In genomic region chr1:45359882-45360513, GRCh38 we compare ENCODE assay signal across 8 cellular contexts. TPM values are rescaled to one million over a fixed set of nuclear protein-coding genes. Genes with fewer than 3 reads are reported as not detected.
DNase-seq lines count a peak whose midpoint lies in the region; ATAC-seq and TF ChIP-seq lines count a peak whose summit lies in the region.

No MANE protein-coding gene starts in this region.

- H3K36me3 ChIP-seq in BLaER1, result no peaks in the 10 kb centered on the region
- no peaks in the 10 kb centered on the region for H3K36me3 ChIP-seq in HCT116 (ENCODE audit: control insufficient read depth in 1 of 2, insufficient read depth in 2 of 2, low read length in 2 of 2)
- no peaks in the 10 kb centered on the region for H3K36me3 ChIP-seq in NT2/D1 (ENCODE audit: insufficient read depth, insufficient read length, low read length)
- H3K36me3 ChIP-seq in trophoblast cell (ENCODE audit: control insufficient read depth in 1 of 2, insufficient read depth in 2 of 2, low read length in 2 of 2), result no peaks in the 10 kb centered on the region

- H3K4me3 ChIP-seq in BLaER1 (no peak overlapping the region), HCT116 (replicated peaks in 1 of 2; ENCODE audit: low read depth in 1 of 2, low read length in 2 of 2) (no peak overlapping the region), NT2/D1 (ENCODE audit: insufficient read length, low read depth) (no peak overlapping the region), trophoblast cell (ENCODE audit: low read depth, low read length) (no peak overlapping the region)

- H2BK12ac ChIP-seq in trophoblast cell (ENCODE audit: low read length), result no peak overlapping the region

- no TSS peak for BruUV-seq in HCT116 (replicated peaks; lab: Mats Ljungman, UMichigan)

- TF ChIP-seq CTCF in HCT116 (IDR thresholded peaks at IDR 0.05 in 2 of 3, conservative IDR thresholded peaks at IDR 0.05 in 1 of 3; ENCODE audit: borderline replicate concordance in 1 of 3, insufficient read depth in 1 of 3, low read depth in 2 of 3, low read length in 2 of 3), result peak; percentile 60 to 76 (median 64)

- no peak overlapping the region for H3K14ac ChIP-seq in trophoblast cell (ENCODE audit: low read length)

- H3K9me2 ChIP-seq in HCT116 (ENCODE audit: insufficient read depth), result no peaks in the 10 kb centered on the region

- CTCF ChIA-PET in HCT116 (lab: Charles Lee), result interaction anchor here (1.0 to 3.4 kb wide), 6 partner anchors 12 to 346 kb away, joined by 3 to 45 read pairs (median 4); partner anchors contain the start of gene TESK2

- no peaks in the 10 kb centered on the region for H3K79me2 ChIP-seq in HCT116 (ENCODE audit: insufficient read depth, low read length)
- no peaks in the 10 kb centered on the region for H3K79me2 ChIP-seq in trophoblast cell (ENCODE audit: control insufficient read depth, insufficient read depth, low read length, poor library complexity)

- H3K4me1 ChIP-seq in BLaER1 (peaks cover 16% of the 10 kb centered on the region), HCT116 (ENCODE audit: control insufficient read depth in 1 of 2, insufficient read depth in 2 of 2, low read length in 2 of 2) (peaks cover 13 to 20% of the 10 kb centered on the region in 2 experiments), NT2/D1 (ENCODE audit: insufficient read depth, insufficient read length) (no peaks in the 10 kb centered on the region), trophoblast cell (ENCODE audit: control insufficient read depth in 1 of 2, insufficient read depth in 2 of 2, low read length in 2 of 2) (peaks cover 0 to 2% of the 10 kb centered on the region in 2 experiments)

- no peak overlapping the region for H2AK5ac ChIP-seq in trophoblast cell (ENCODE audit: low read length)

- peak; percentile 85 for TF ChIP-seq RAD21 in HCT116 (IDR thresholded peaks at IDR 0.05; ENCODE audit: low read depth)

- no CpG with 5 or more reads among the region's 7 CpGs for WGBS in trophoblast cell (ENCODE audit: extremely low coverage, insufficient coverage, insufficient read length)

- RAD21 ChIA-PET in HCT116 (lab: Charles Lee; ENCODE audit: low non-redundant PET in 1 of 2, low total read pairs in 2 of 2, uncharacterized antibody in 2 of 2, unreplicated experiment in 2 of 2), result interaction anchor here (0.6 to 2.5 kb wide), 3 partner anchors 47 to 133 kb away, joined by 3 to 7 read pairs (median 3); partner anchors contain the start of gene TESK2 (in 1 of the 2)

- H3K27me3 ChIP-seq in BLaER1 (no peaks in the 10 kb centered on the region), HCT116 (ENCODE audit: insufficient read depth, low read length) (no peaks in the 10 kb centered on the region), NT2/D1 (ENCODE audit: insufficient read depth, insufficient read length) (no peaks in the 10 kb centered on the region), trophoblast cell (ENCODE audit: insufficient read depth, low read length) (no peaks in the 10 kb centered on the region)

- POLR2A ChIA-PET in HCT116 (lab: Charles Lee), result interaction anchor here (1.0 to 1.2 kb wide), 2 partner anchors 19 to 140 kb away, joined by 3 read pairs; partner anchors contain the start of genes CCDC163 and MMACHC

- H4K12ac ChIP-seq in trophoblast cell (ENCODE audit: low read depth, low read length), result no peak overlapping the region

- H3K4me2 ChIP-seq in BLaER1 (peak overlapping the region; percentile 51), HCT116 (ENCODE audit: low read length) (0 out of 2 replicates have a peak overlapping the region, but pooled peaks have one; percentile 6), trophoblast cell (ENCODE audit: low read length) (no peak overlapping the region)

- H3K9me3 ChIP-seq in BLaER1 (no peaks in the 10 kb centered on the region), HCT116 (ENCODE audit: control insufficient read depth in 1 of 2, insufficient read depth in 1 of 2, low read depth in 1 of 2, low read length in 2 of 2) (no peaks in the 10 kb centered on the region), NT2/D1 (ENCODE audit: insufficient read depth, low read length) (no peaks in the 10 kb centered on the region), trophoblast cell (ENCODE audit: insufficient read depth, low read depth, low read length) (no peaks in the 10 kb centered on the region)

- peak; percentile 70 for ATAC-seq in HCT116
- ATAC-seq in HG02970 (IDR thresholded peaks at IDR 0.05; ENCODE audit: low FRiP score, unreplicated experiment), result no peak
- ATAC-seq in HG03378 (IDR thresholded peaks at IDR 0.05; ENCODE audit: unreplicated experiment), result no peak

- H3K9ac ChIP-seq in BLaER1, result 0 out of 2 replicates have a peak overlapping the region, but pooled peaks have one; percentile 20
- no peak overlapping the region for H3K9ac ChIP-seq in HCT116 (ENCODE audit: low read length)
- peak overlapping the region; percentile 12 for H3K9ac ChIP-seq in NT2/D1 (ENCODE audit: insufficient read length, low read depth)
- H3K9ac ChIP-seq in trophoblast cell (ENCODE audit: low read length), result no peak overlapping the region

- H4K91ac ChIP-seq in trophoblast cell (ENCODE audit: low read depth, low read length), result no peak overlapping the region

- H4K20me1 ChIP-seq in BLaER1 (no peaks in the 10 kb centered on the region), HCT116 (ENCODE audit: insufficient read depth) (no peaks in the 10 kb centered on the region)

- no peak overlapping the region for H2BK5ac ChIP-seq in trophoblast cell (ENCODE audit: low read depth, low read length, poor library complexity)

- H2AFZ ChIP-seq in HCT116 (ENCODE audit: low read depth, low read length, poor library complexity, severe bottlenecking) (peak overlapping the region; percentile 13), trophoblast cell (ENCODE audit: insufficient read depth, low read length, poor library complexity) (no peak overlapping the region)

- H3K27ac ChIP-seq in BLaER1, result no peak overlapping the region
- no peak overlapping the region for H3K27ac ChIP-seq in HCT116 (ENCODE audit: low read depth, low read length)
- no peak overlapping the region for H3K27ac ChIP-seq in trophoblast cell (ENCODE audit: low read depth, low read length)

- no peak overlapping the region for H2BK120ac ChIP-seq in trophoblast cell (ENCODE audit: insufficient read depth, low read length, poor library complexity)

- H3K4ac ChIP-seq in trophoblast cell (ENCODE audit: low read depth, low read length), result no peak overlapping the region

- H3K23ac ChIP-seq in trophoblast cell (ENCODE audit: low read length), result no peak overlapping the region

- DNase-seq in HCT116 (ENCODE audit: low read depth, low spot score) (no peak), NT2/D1 (ENCODE audit: low read depth, low spot score) (no peak), germinal center (ENCODE audit: low spot score) (peak; percentile 18), trophoblast cell (peak; percentile 35 to 76)
- DNase-seq in activated naive CD4-positive, alpha-beta T cell treated with Interleukin-2 at 50 U/mL for 16 hours, result peak; percentile 50

- H3K79me1 ChIP-seq in trophoblast cell (ENCODE audit: low read length), result no peaks in the 10 kb centered on the region

- H3K18ac ChIP-seq in trophoblast cell (ENCODE audit: low read length), result no peak overlapping the region

- no peak for TF ChIP-seq POLR2A in HCT116 (IDR thresholded peaks at IDR 0.05; ENCODE audit: borderline replicate concordance, extremely low read depth, insufficient read depth, insufficient read length)

- H4K8ac ChIP-seq in trophoblast cell (ENCODE audit: low read depth, low read length), result no peak overlapping the region

- intact Hi-C loops in HCT116 (cut with micrococcal nuclease), result loop anchor here (1.0 kb wide), 2 partner anchors 133 to 210 kb away; no protein-coding TSS in a partner anchor

TF ChIP-seq in HCT116, 20 proteins besides CTCF, POLR2A, EP300 and RAD21 (continues in another document):
- TF ChIP-seq EZH2 (IDR thresholded peaks at IDR 0.05) (no peak), TCF7L2 (IDR thresholded peaks at IDR 0.05; ENCODE audit: borderline replicate concordance, extremely low read depth, insufficient read depth, insufficient read length) (no peak), SIN3A (IDR thresholded peaks at IDR 0.05; ENCODE audit: low read depth) (no peak), ATF3 (IDR thresholded peaks at IDR 0.05) (no peak), MAX (IDR thresholded peaks at IDR 0.05) (no peak), SP1 (IDR thresholded peaks at IDR 0.05; ENCODE audit: low read depth) (no peak), YY1 (IDR thresholded peaks at IDR 0.05; ENCODE audit: extremely low read depth, insufficient replicate concordance, low read depth, low read length) (no peak)

RNA-seq across cellular contexts. Expression of gene MUTYH, which starts 19.8 kb away (rescaled TPM):
- total RNA-seq in HCT116 (2021; ENCODE audit: unreplicated experiment), result 44.8 TPM
- polyA plus RNA-seq in HCT116 (2012), result 31.1 and 33.3 TPM in 2 replicates
- 10.0 and 10.3 TPM in 2 replicates for polyA plus RNA-seq in trophoblast cell (2013)

RNA-seq across cellular contexts. Expression of gene TOE1, which starts 20.0 kb away (rescaled TPM):
- total RNA-seq in HCT116 (2021; ENCODE audit: unreplicated experiment), result 11.5 TPM
- polyA plus RNA-seq in HCT116 (2012), result 10.3 and 11.9 TPM in 2 replicates
- 5.3 and 5.4 TPM in 2 replicates for polyA plus RNA-seq in trophoblast cell (2013)

RNA-seq across cellular contexts. Expression of gene HPDL, which starts 33.3 kb away (rescaled TPM):
- total RNA-seq in HCT116 (2021; ENCODE audit: unreplicated experiment), result not detected
- 0.31 and 0.42 TPM in 2 replicates for polyA plus RNA-seq in HCT116 (2012)
- 0.36 and 0.42 TPM in 2 replicates for polyA plus RNA-seq in trophoblast cell (2013)

Comparison
In these comparisons a context has a peak if more than half of its experiments do, and no peak if none do; other contexts are left out.
1. H3K9ac ChIP-seq: peak in BLaER1 (single experiment) and NT2/D1 (single experiment); none in HCT116 (single experiment) and trophoblast cell (single experiment).
2. DNase-seq: peak in activated naive CD4-positive, alpha-beta T cell treated with Interleukin-2 at 50 U/mL for 16 hours (single experiment), germinal center (single experiment) and trophoblast cell (2 of 2); none in HCT116 (single experiment) and NT2/D1 (single experiment).